ENCODE assay signal across 30 cellular contexts in genomic region chr3:99479768-99480167, GRCh38.
"Had no signal": no experiment of that assay in that cellular context is flagged by ENCODE, and none has a peak within 500 bp of the region (broad histone marks: within the 10 kb centered on the region; RNA-seq: fewer than 3 reads in every experiment).

No MANE protein-coding gene starts in this region.

- H3K4me3 ChIP-seq: ascending aorta, breast epithelium, cardiac muscle cell, coronary artery, dorsolateral prefrontal cortex, gastroesophageal sphincter, heart right ventricle had no signal

- H3K27ac ChIP-seq: ascending aorta, breast epithelium, cardiac muscle cell, coronary artery, dorsolateral prefrontal cortex, gastroesophageal sphincter, heart right ventricle, WERI-Rb-1 had no signal

- H3K9me3 ChIP-seq: ascending aorta had no signal

- H3K4me1 ChIP-seq: breast epithelium, gastroesophageal sphincter had no signal

- H3K27me3 ChIP-seq: ascending aorta, breast epithelium, cardiac muscle cell, gastroesophageal sphincter, heart right ventricle had no signal

- ATAC-seq: activated CD4-positive, CD25-positive, alpha-beta regulatory T cell treated with anti-CD3 and anti-CD28 coated beads, Interleukin-2, amount 50 U/mL, for 24 hours; activated CD8-positive, alpha-beta T cell treated with anti-CD3 and anti-CD28 coated beads for 36 hours; activated naive CD8-positive, alpha-beta T cell treated with anti-CD3 and anti-CD28 coated beads, Interleukin-2, amount 50 U/mL, for 24 hours; esophagus mucosa; gastroesophageal sphincter; heart right ventricle; T-cell had no signal

- DNase-seq: activated B cell treated with CpG ODN at 0.5 μM for 24 hours; activated CD4-positive, alpha-beta T cell treated with anti-CD3 and anti-CD28 coated beads for 48 hours; activated CD4-positive, alpha-beta T cell treated with anti-CD3 and anti-CD28 coated beads, Interleukin-2, amount 50 U/mL, for 1 hour; activated CD4-positive, alpha-beta T cell treated with anti-CD3 and anti-CD28 coated beads, Interleukin-2, amount 50 U/mL, for 48 hours; activated CD8-positive, alpha-beta memory T cell treated with anti-CD3 and anti-CD28 coated beads for 24 hours; activated CD8-positive, alpha-beta memory T cell treated with anti-CD3 and anti-CD28 coated beads, Interleukin-2, amount 50 U/mL, for 4 hours; activated CD8-positive, alpha-beta T cell treated with anti-CD3 and anti-CD28 coated beads for 36 hours; activated effector memory CD4-positive, alpha-beta T cell treated with anti-CD3 and anti-CD28 coated beads, Interleukin-2, amount 50 U/mL, for 16 hours; activated naive CD4-positive, alpha-beta T cell treated with anti-CD3 and anti-CD28 coated beads for 36 hours; activated naive CD8-positive, alpha-beta T cell treated with anti-CD3 and anti-CD28 coated beads for 36 hours; activated naive CD8-positive, alpha-beta T cell treated with anti-CD3 and anti-CD28 coated beads, Interleukin-2, amount 50 U/mL, for 24 hours; activated T-cell treated with anti-CD3 and anti-CD28 coated beads, Interleukin-2, amount 50 U/mL, for 1 hour; activated T-cell treated with anti-CD3 and anti-CD28 coated beads, Interleukin-2, amount 50 U/mL, for 48 hours; central memory CD4-positive, alpha-beta T cell; cerebellar nuclear complex; dorsolateral prefrontal cortex; effector memory CD4-positive, alpha-beta T cell; endodermal cell; foreskin melanocyte; heart right ventricle; T-cell; T1000; WERI-Rb-1 had no signal

- H3K36me3 ChIP-seq: ascending aorta, breast epithelium, cardiac muscle cell, gastroesophageal sphincter, heart right ventricle, WERI-Rb-1 had no signal
